2 cellular contexts compared by ENCODE assay signal in genomic region chr19:51410950-51411748, GRCh38.
TF ChIP-seq lines count a peak whose summit lies in the region.

No MANE protein-coding gene starts in this region.

TF ChIP-seq in HEK293, 187 proteins besides CTCF, POLR2A, EP300 and RAD21 (continued from another document):
- TF ChIP-seq KLF7 (tag by site-specific recombination; IDR thresholded peaks at IDR 0.05; ENCODE audit: borderline replicate concordance) = no peak
- no peak for TF ChIP-seq ZFHX2 (tag by site-specific recombination; conservative IDR thresholded peaks at IDR 0.05)

TF ChIP-seq in WTC11, 78 proteins besides CTCF, POLR2A, EP300 and RAD21 (continued from another document):
- no peak for TF ChIP-seq AR (CRISPR knock-in tag; IDR thresholded peaks at IDR 0.05)
- no peak for TF ChIP-seq ZBTB21 (CRISPR knock-in tag; IDR thresholded peaks at IDR 0.05; ENCODE audit: borderline replicate concordance)
- no peak for TF ChIP-seq ZNF671 (CRISPR knock-in tag; IDR thresholded peaks at IDR 0.05)
- TF ChIP-seq ESRRA (CRISPR knock-in tag; IDR thresholded peaks at IDR 0.05; ENCODE audit: borderline replicate concordance) = no peak
